Comparison of ENCODE assay signal across 8 cellular contexts in the genomic region with DNA sequence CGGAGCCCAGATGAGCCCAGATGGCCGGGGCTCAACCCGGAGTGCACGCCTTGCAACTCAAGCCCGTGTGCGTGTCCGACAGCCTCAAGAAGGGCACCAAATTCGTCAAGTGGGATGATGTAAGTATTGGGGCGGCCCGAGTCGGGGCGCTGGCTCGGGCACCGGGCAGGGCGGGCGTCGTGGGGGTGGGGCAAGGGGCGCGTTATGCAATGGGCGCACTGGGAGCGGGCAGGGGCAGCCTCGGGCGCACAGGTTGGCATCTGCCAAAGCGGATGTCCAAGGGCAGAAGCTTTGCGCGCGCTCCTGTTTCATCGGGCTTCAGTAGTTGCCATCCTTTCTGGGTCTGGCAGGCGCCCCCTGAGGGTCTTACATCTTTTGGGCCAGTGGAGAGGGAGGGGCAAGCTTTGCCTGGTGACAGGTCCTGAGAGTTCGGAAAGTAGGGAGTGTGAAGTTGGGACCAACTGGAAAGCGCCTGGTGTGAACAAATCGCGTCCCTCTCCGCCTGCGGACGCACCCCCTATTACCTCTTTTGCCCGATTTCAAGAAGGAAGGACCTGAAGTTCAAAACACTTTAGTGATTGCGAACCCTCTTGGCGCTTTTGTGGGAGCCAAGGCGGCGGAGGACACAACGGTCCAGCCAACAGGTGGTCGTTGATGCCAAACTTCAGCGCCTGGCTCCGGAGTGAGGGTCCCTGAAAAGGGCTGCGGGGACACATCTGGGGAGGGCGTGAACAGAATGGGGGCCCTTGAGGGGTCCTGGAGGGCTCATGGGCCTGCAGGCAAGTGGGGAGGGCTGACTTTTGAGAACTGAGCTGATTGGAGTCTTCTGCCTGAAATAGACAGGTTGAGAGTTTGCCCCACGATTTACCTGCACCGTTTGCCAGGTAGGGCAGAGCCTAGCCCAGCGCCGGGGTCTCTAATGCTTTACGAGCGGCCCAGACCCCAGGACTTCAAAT. TPM values are rescaled to one million over a fixed set of nuclear protein-coding genes. Genes with fewer than 3 reads are reported as not detected.
DNase-seq lines count a peak whose midpoint lies in the region; ATAC-seq and TF ChIP-seq lines count a peak whose summit lies in the region.

No MANE protein-coding gene starts in this region.

- peaks cover 32% of the 10 kb centered on the region for H3K27me3 Mint-ChIP-seq in activated naive CD4-positive, alpha-beta T cell treated with anti-CD3 and anti-CD28 coated beads for 36 hours (ENCODE audit: low read depth)
- H3K27me3 Mint-ChIP-seq in activated CD4-positive, alpha-beta memory T cell treated with anti-CD3 and anti-CD28 coated beads for 36 hours: peaks cover 31% of the 10 kb centered on the region
- peaks cover 27% of the 10 kb centered on the region for H3K27me3 Mint-ChIP-seq in nephron (ENCODE audit: low read depth)

- H3K4me3 Mint-ChIP-seq in activated naive CD4-positive, alpha-beta T cell treated with anti-CD3 and anti-CD28 coated beads for 36 hours: peak overlapping the region; percentile 66
- peak overlapping the region; percentile 76 for H3K4me3 Mint-ChIP-seq in activated CD4-positive, alpha-beta memory T cell treated with anti-CD3 and anti-CD28 coated beads for 36 hours
- H3K4me3 Mint-ChIP-seq in nephron: peak overlapping the region; percentile 91 to 94 (median 94)

- ATAC-seq in activated naive CD4-positive, alpha-beta T cell treated with anti-CD3 and anti-CD28 coated beads, Interleukin-2, amount 50 U/mL, for 72 hours: no peak
- no peak for ATAC-seq in HG03342 (IDR thresholded peaks at IDR 0.05; ENCODE audit: unreplicated experiment)

- peak overlapping the region; percentile 73 for H3K4me3 ChIP-seq in fibroblast of pulmonary artery (replicated peaks; ENCODE audit: low read depth, low read length)

- H3K36me3 Mint-ChIP-seq in activated naive CD4-positive, alpha-beta T cell treated with anti-CD3 and anti-CD28 coated beads for 36 hours (ENCODE audit: low read depth): no peaks in the 10 kb centered on the region
- H3K36me3 Mint-ChIP-seq in activated naive CD4-positive, alpha-beta T cell treated with anti-CD3 and anti-CD28 coated beads, Interleukin-2, amount 50 U/mL, for 72 hours: no peaks in the 10 kb centered on the region
- H3K36me3 Mint-ChIP-seq in activated CD4-positive, alpha-beta memory T cell treated with anti-CD3 and anti-CD28 coated beads for 36 hours: no peaks in the 10 kb centered on the region
- H3K36me3 Mint-ChIP-seq in nephron (ENCODE audit: low read depth): no peaks in the 10 kb centered on the region

- TF ChIP-seq CTCF in fibroblast of pulmonary artery (IDR thresholded peaks at IDR 0.05; ENCODE audit: low read length, missing control alignments) (no peak), nephron (IDR thresholded peaks at IDR 0.05; ENCODE audit: unreplicated experiment in 3 of 3) (no peak)

- POLR2A ChIA-PET in activated CD4-positive, alpha-beta memory T cell treated with anti-CD3 and anti-CD28 coated beads for 36 hours (lab: Charles Lee): no interaction called here

- CTCF ChIA-PET in activated naive CD4-positive, alpha-beta T cell treated with anti-CD3 and anti-CD28 coated beads for 36 hours (lab: Charles Lee): interaction anchor here (0.5 to 1.0 kb wide), 5 partner anchors 16 to 590 kb away, joined by 3 to 4 read pairs (median 3); no protein-coding TSS in a partner anchor
- CTCF ChIA-PET in activated CD4-positive, alpha-beta memory T cell treated with anti-CD3 and anti-CD28 coated beads for 36 hours (lab: Charles Lee): interaction anchor here (3.0 kb wide), 1 partner anchor 256 kb away, joined by 15 read pairs; no protein-coding TSS in a partner anchor

- no peaks in the 10 kb centered on the region for H3K9me3 Mint-ChIP-seq in activated naive CD4-positive, alpha-beta T cell treated with anti-CD3 and anti-CD28 coated beads for 36 hours
- no peaks in the 10 kb centered on the region for H3K9me3 Mint-ChIP-seq in activated naive CD4-positive, alpha-beta T cell treated with anti-CD3 and anti-CD28 coated beads, Interleukin-2, amount 50 U/mL, for 72 hours
- H3K9me3 Mint-ChIP-seq in activated CD4-positive, alpha-beta memory T cell treated with anti-CD3 and anti-CD28 coated beads for 36 hours: no peaks in the 10 kb centered on the region
- no peaks in the 10 kb centered on the region for H3K9me3 Mint-ChIP-seq in nephron

- intact Hi-C loops in activated naive CD4-positive, alpha-beta T cell treated with anti-CD3 and anti-CD28 coated beads for 36 hours (cut with micrococcal nuclease): loop anchor here (1.0 kb wide), 6 partner anchors 23 to 588 kb away; no protein-coding TSS in a partner anchor
- intact Hi-C loops in activated CD4-positive, alpha-beta memory T cell treated with anti-CD3 and anti-CD28 coated beads for 36 hours (cut with micrococcal nuclease): loop anchor here (1.0 to 10.0 kb wide), 6 partner anchors 84 to 588 kb away; no protein-coding TSS in a partner anchor

- peak; percentile 30 for DNase-seq in activated naive CD4-positive, alpha-beta T cell treated with anti-CD3 and anti-CD28 coated beads for 36 hours
- DNase-seq in activated naive CD4-positive, alpha-beta T cell treated with anti-CD3 and anti-CD28 coated beads, Interleukin-2, amount 50 U/mL, for 72 hours (ENCODE audit: low spot score in 2 of 2): no peak
- DNase-seq in activated CD4-positive, alpha-beta memory T cell treated with anti-CD3 and anti-CD28 coated beads for 36 hours: peak; percentile 20
- DNase-seq in fibroblast of pulmonary artery (ENCODE audit: low read depth) (peak; percentile 39), HCEC 1CT (no peak), AG08396 (ENCODE audit: low spot score) (no peak)

- peaks cover 12% of the 10 kb centered on the region for H3K4me1 Mint-ChIP-seq in activated naive CD4-positive, alpha-beta T cell treated with anti-CD3 and anti-CD28 coated beads for 36 hours (ENCODE audit: low read depth)
- peaks cover 17% of the 10 kb centered on the region for H3K4me1 Mint-ChIP-seq in activated CD4-positive, alpha-beta memory T cell treated with anti-CD3 and anti-CD28 coated beads for 36 hours (ENCODE audit: low read depth)
- peaks cover 13% of the 10 kb centered on the region for H3K4me1 Mint-ChIP-seq in nephron

- no peak overlapping the region for H3K27ac Mint-ChIP-seq in activated naive CD4-positive, alpha-beta T cell treated with anti-CD3 and anti-CD28 coated beads for 36 hours
- H3K27ac Mint-ChIP-seq in activated naive CD4-positive, alpha-beta T cell treated with anti-CD3 and anti-CD28 coated beads, Interleukin-2, amount 50 U/mL, for 72 hours: no peak overlapping the region
- no peak overlapping the region for H3K27ac Mint-ChIP-seq in activated CD4-positive, alpha-beta memory T cell treated with anti-CD3 and anti-CD28 coated beads for 36 hours
- H3K27ac Mint-ChIP-seq in nephron: peak overlapping the region; percentile 50 to 71 (median 67)

RNA-seq across cellular contexts. Expression of gene PLCB1, which starts 0.8 kb away (rescaled TPM):
- total RNA-seq in activated naive CD4-positive, alpha-beta T cell treated with anti-CD3 and anti-CD28 coated beads for 36 hours: 1 to 10 TPM; 1.2 TPM
- total RNA-seq in activated naive CD4-positive, alpha-beta T cell treated with anti-CD3 and anti-CD28 coated beads, Interleukin-2, amount 50 U/mL, for 72 hours: 1 to 10 TPM in 1 of 2 donors, under 1 TPM in 1; 0.56 to 2.1 TPM
- 1 to 10 TPM; 3.9 to 4.0 TPM for total RNA-seq in activated CD4-positive, alpha-beta memory T cell treated with anti-CD3 and anti-CD28 coated beads for 36 hours

Comparison
In these comparisons a context has a peak if more than half of its experiments do, and no peak if none do; other contexts are left out.
1. DNase-seq: peak in activated naive CD4-positive, alpha-beta T cell treated with anti-CD3 and anti-CD28 coated beads for 36 hours (single experiment), activated CD4-positive, alpha-beta memory T cell treated with anti-CD3 and anti-CD28 coated beads for 36 hours (single experiment) and fibroblast of pulmonary artery (single experiment); none in activated naive CD4-positive, alpha-beta T cell treated with anti-CD3 and anti-CD28 coated beads, Interleukin-2, amount 50 U/mL, for 72 hours (0 of 2), HCEC 1CT (single experiment) and AG08396 (single experiment).
2. H3K27ac Mint-ChIP-seq: peak in nephron (3 of 3); none in activated naive CD4-positive, alpha-beta T cell treated with anti-CD3 and anti-CD28 coated beads for 36 hours (single experiment), activated naive CD4-positive, alpha-beta T cell treated with anti-CD3 and anti-CD28 coated beads, Interleukin-2, amount 50 U/mL, for 72 hours (0 of 2) and activated CD4-positive, alpha-beta memory T cell treated with anti-CD3 and anti-CD28 coated beads for 36 hours (single experiment).
3. Peak in every context shown above with its lines, with median percentiles within 50 percentile points of each other: H3K4me3 Mint-ChIP-seq.